In genomic region chr9:104564358-104564757, GRCh38 we compare ENCODE assay signal across 1 cellular context.
A peak's percentile ranks its signal among the peaks of the same experiment; 100 is the strongest.
TF ChIP-seq lines count a peak whose summit lies in the region.

No MANE protein-coding gene starts in this region.

TF ChIP-seq in GM12878, 131 proteins besides CTCF, POLR2A, EP300 and RAD21:
- no peak for TF ChIP-seq SRF (IDR thresholded peaks at IDR 0.05; ENCODE audit: low read depth in 2 of 2, low read length in 2 of 2)
- peak; percentile 22; the same call in 1 of the 2 replicates for TF ChIP-seq MTA2 (IDR thresholded peaks at IDR 0.05; ENCODE audit: low read depth)
- 0 out of 2 replicates have a peak, but pooled peaks have one; percentile 21 for TF ChIP-seq ATF7 (IDR thresholded peaks at IDR 0.05; ENCODE audit: low read depth)
